In genomic region chr17:20541864-20542554, GRCh38 we compare ENCODE assay signal across 15 cellular contexts. TPM values are rescaled to one million over a fixed set of nuclear protein-coding genes. Genes with fewer than 3 reads are reported as not detected.
DNase-seq lines count a peak whose midpoint lies in the region; TF ChIP-seq lines count a peak whose summit lies in the region.
"Not testable (repeated sequence)": the region's sequence is repeated elsewhere in the genome, so short reads cannot be mapped to it uniquely, and the experiment has no call there.
"Had no signal": no experiment of that assay in that cellular context is flagged by ENCODE, and none has a peak within 500 bp of the region (broad histone marks: within the 10 kb centered on the region; RNA-seq: fewer than 3 reads in every experiment).

No MANE protein-coding gene starts in this region.

- not testable (repeated sequence) for H3K27ac ChIP-seq in hepatocyte

- H3K79me2 ChIP-seq in hepatocyte, result not testable (repeated sequence)

- H4K20me1 ChIP-seq in hepatocyte (ENCODE audit: insufficient read depth, poor library complexity, severe bottlenecking), result not testable (repeated sequence)

- H3K36me3 Mint-ChIP-seq in activated naive CD8-positive, alpha-beta T cell; nephron (ENCODE audit: low read depth): not testable (repeated sequence)

- not testable (repeated sequence) for H3K4me1 ChIP-seq in hepatocyte (ENCODE audit: insufficient read depth)

- not testable (repeated sequence) for H3K9me3 Mint-ChIP-seq in activated naive CD8-positive, alpha-beta T cell (ENCODE audit: low read depth); nephron

- not testable (repeated sequence) for H3K9me2 ChIP-seq in hepatocyte (replicated peaks; ENCODE audit: insufficient read depth)

- not testable (repeated sequence) for H3K4me2 ChIP-seq in hepatocyte

- not testable (repeated sequence) for H3K4me1 Mint-ChIP-seq in activated naive CD8-positive, alpha-beta T cell (ENCODE audit: low read depth); nephron

- in situ Hi-C loops in ACHN (cut with HindIII; ENCODE audit: low pct_ligation_motif_present, low pct_unique_long_range_greater_than_20kb, low sequenced_read_pairs), result not testable (repeated sequence)

- H3K27me3 ChIP-seq in hepatocyte, result not testable (repeated sequence)

- H3K27ac Mint-ChIP-seq in activated naive CD8-positive, alpha-beta T cell, result peak overlapping the region; percentile 55
- peak overlapping the region in 2 of 3 experiments; percentile 5 to 12 for H3K27ac Mint-ChIP-seq in nephron

- peak; percentile 29; the same call in 1 of the 2 replicates for TF ChIP-seq CTCF in LNCaP clone FGC (IDR thresholded peaks at IDR 0.05; ENCODE audit: control insufficient read depth, extremely low read depth, insufficient read depth)
- TF ChIP-seq CTCF in epithelial cell of esophagus (IDR thresholded peaks at IDR 0.05; ENCODE audit: insufficient read depth, low read depth, low read length, missing control alignments), result peak; percentile 24
- peak; percentile 21 for TF ChIP-seq CTCF in hepatocyte (IDR thresholded peaks at IDR 0.05; ENCODE audit: poor library complexity)
- TF ChIP-seq CTCF in nephron (IDR thresholded peaks at IDR 0.05; ENCODE audit: unreplicated experiment in 3 of 3), result not testable (repeated sequence)

- H3K36me3 ChIP-seq in hepatocyte (replicated peaks; ENCODE audit: insufficient read depth, low read depth), result not testable (repeated sequence)

- not testable (repeated sequence) for H3K27me3 Mint-ChIP-seq in activated naive CD8-positive, alpha-beta T cell; nephron (ENCODE audit: low read depth)

- H3K9me3 ChIP-seq in hepatocyte (ENCODE audit: low read depth), result not testable (repeated sequence)

- H2AFZ ChIP-seq in hepatocyte, result peak overlapping the region; percentile 19

- not testable (repeated sequence) for H3K4me3 Mint-ChIP-seq in activated naive CD8-positive, alpha-beta T cell; nephron

- not testable (repeated sequence) for H3K4me3 ChIP-seq in LNCaP clone FGC (ENCODE audit: low read depth, low read length); epithelial cell of esophagus (ENCODE audit: low read length); hepatocyte

- DNase-seq in ACHN (peak; percentile 60), GM03348 (ENCODE audit: low spot score) (peak; percentile 17), RKO (ENCODE audit: low spot score) (peak; percentile 9), epithelial cell of esophagus (ENCODE audit: low read depth) (peak; percentile 52), hepatocyte (ENCODE audit: low spot score) (peak; percentile 41)
- DNase-seq in LNCaP clone FGC (ENCODE audit: low read depth), result not testable (repeated sequence)

- WGBS in hepatocyte (ENCODE audit: low lambda C conversion rate, missing lambda C conversion rate), result 44% methylated on average over 6 of the region's 6 CpGs

RNA-seq across cellular contexts. Expression of gene CDRT15L2, which starts 37.5 kb away (rescaled TPM):
- not detected in 2 replicates for total RNA-seq in hepatocyte
- polyA plus RNA-seq in hepatocyte, result not detected in 2 replicates
- total RNA-seq: gastrocnemius medialis, left ventricle myocardium superior, natural killer cell, pancreas, smooth muscle cell, stomach, T-helper 17 cell had no signal
- polyA plus RNA-seq: pancreas, smooth muscle cell, stomach had no signal
